In the genomic region with DNA sequence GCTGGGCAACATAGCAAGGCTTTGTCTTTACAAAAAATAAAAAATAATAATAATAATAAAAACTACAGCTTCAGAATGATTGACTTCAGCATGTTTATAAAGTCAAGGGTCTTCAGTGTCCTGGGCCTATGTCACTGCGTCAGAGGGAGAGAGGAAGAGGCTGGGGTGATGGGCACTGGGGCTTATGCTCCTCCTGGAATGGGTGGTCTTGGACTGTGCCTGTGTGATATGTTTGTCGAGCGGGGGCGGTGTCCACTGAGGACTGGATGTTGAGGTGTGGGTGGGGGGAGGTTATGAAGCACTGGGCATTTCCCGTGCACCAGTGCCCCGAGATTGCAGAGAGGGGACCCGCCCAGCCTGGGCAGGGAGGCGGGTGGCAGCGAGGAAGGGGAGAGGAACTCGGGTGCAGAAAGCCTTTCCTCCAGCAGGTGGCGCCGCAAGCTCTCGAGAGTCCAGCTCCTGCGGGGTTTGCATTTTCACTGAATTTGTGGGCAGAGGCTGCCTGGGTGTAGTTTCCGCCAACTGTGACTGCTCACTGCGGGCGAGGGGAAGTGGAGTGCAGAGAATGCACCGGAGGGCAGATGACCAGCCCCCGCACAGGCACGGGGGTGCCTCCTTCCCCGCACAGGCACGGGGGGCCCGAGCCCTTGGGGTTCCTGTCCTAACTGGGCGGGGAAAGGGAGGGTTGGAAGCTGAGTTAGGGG, we compare ENCODE assay signal across 8 cellular contexts.
A peak's percentile ranks its signal among the peaks of the same experiment; 100 is the strongest.
DNase-seq lines count a peak whose midpoint lies in the region; ATAC-seq and TF ChIP-seq lines count a peak whose summit lies in the region.

No MANE protein-coding gene starts in this region.

- peak overlapping the region; percentile 90 for H3K27ac Mint-ChIP-seq in CD8-positive, alpha-beta T cell
- H3K27ac Mint-ChIP-seq in activated CD8-positive, alpha-beta T cell treated with anti-CD3 and anti-CD28 coated beads for 36 hours, result peak overlapping the region; percentile 90

- H3K4me3 Mint-ChIP-seq in CD8-positive, alpha-beta T cell, result peak overlapping the region; percentile 79
- peak overlapping the region; percentile 54 for H3K4me3 Mint-ChIP-seq in activated CD8-positive, alpha-beta T cell treated with anti-CD3 and anti-CD28 coated beads for 36 hours

- H2BK15ac ChIP-seq in mesendoderm (replicated peaks; ENCODE audit: low read depth), result no peak overlapping the region

- H3K9me3 Mint-ChIP-seq in CD8-positive, alpha-beta T cell, result no peaks in the 10 kb centered on the region
- H3K9me3 Mint-ChIP-seq in activated CD8-positive, alpha-beta T cell treated with anti-CD3 and anti-CD28 coated beads for 36 hours, result peaks cover 10% of the 10 kb centered on the region

- peak; percentile 79 for ATAC-seq in CD8-positive, alpha-beta T cell
- ATAC-seq in GM19438 (IDR thresholded peaks at IDR 0.05; ENCODE audit: low read depth, unreplicated experiment), result peak; percentile 61
- ATAC-seq in activated CD8-positive, alpha-beta T cell treated with anti-CD3 and anti-CD28 coated beads for 36 hours, result peak; percentile 88

- no peaks in the 10 kb centered on the region for H3K27me3 Mint-ChIP-seq in CD8-positive, alpha-beta T cell (ENCODE audit: low read depth)
- no peaks in the 10 kb centered on the region for H3K27me3 Mint-ChIP-seq in activated CD8-positive, alpha-beta T cell treated with anti-CD3 and anti-CD28 coated beads for 36 hours

- H3K27me3 ChIP-seq in CD8-positive, alpha-beta T cell (ENCODE audit: insufficient read depth, low read length), result no peaks in the 10 kb centered on the region
- H3K27me3 ChIP-seq in HL-60 (ENCODE audit: insufficient read depth, poor library complexity, severe bottlenecking) (no peaks in the 10 kb centered on the region), mesendoderm (ENCODE audit: insufficient read depth, low read length, poor library complexity) (no peaks in the 10 kb centered on the region)
- no peaks in the 10 kb centered on the region for H3K27me3 ChIP-seq in effector memory CD4-positive, alpha-beta T cell (replicated peaks; ENCODE audit: control insufficient read depth, insufficient read depth, low read length, poor library complexity, severe bottlenecking)

- no peaks in the 10 kb centered on the region for H3K36me3 Mint-ChIP-seq in CD8-positive, alpha-beta T cell
- peaks cover 8% of the 10 kb centered on the region for H3K36me3 Mint-ChIP-seq in activated CD8-positive, alpha-beta T cell treated with anti-CD3 and anti-CD28 coated beads for 36 hours (ENCODE audit: low read depth)

- H3K18ac ChIP-seq in mesendoderm (ENCODE audit: low read length), result peak overlapping the region; percentile 72

- no peaks in the 10 kb centered on the region for H3K36me3 ChIP-seq in CD8-positive, alpha-beta T cell (ENCODE audit: insufficient read depth, low read length)
- no peaks in the 10 kb centered on the region for H3K36me3 ChIP-seq in effector memory CD4-positive, alpha-beta T cell (ENCODE audit: control insufficient read depth, insufficient read depth, low read length)
- H3K36me3 ChIP-seq in mesendoderm (ENCODE audit: control insufficient read depth, insufficient read depth, low read length), result no peaks in the 10 kb centered on the region

- peaks cover 42% of the 10 kb centered on the region for H3K4me1 ChIP-seq in CD8-positive, alpha-beta T cell (ENCODE audit: insufficient read depth, low read length)
- H3K4me1 ChIP-seq in effector memory CD4-positive, alpha-beta T cell (ENCODE audit: control insufficient read depth, insufficient read depth, low read length, poor library complexity, severe bottlenecking), result peaks cover 35% of the 10 kb centered on the region
- H3K4me1 ChIP-seq in mesendoderm (ENCODE audit: control insufficient read depth, low read depth, low read length), result no peaks in the 10 kb centered on the region

- peak overlapping the region; percentile 56 for H3K27ac ChIP-seq in CD8-positive, alpha-beta T cell (ENCODE audit: low read depth, low read length)
- H3K27ac ChIP-seq in HL-60 (replicated peaks) (peak overlapping the region; percentile 25; the same call in 1 of the 2 replicates), mesendoderm (ENCODE audit: low read depth, low read length) (no peak overlapping the region)
- peak overlapping the region; percentile 76 for H3K27ac ChIP-seq in effector memory CD4-positive, alpha-beta T cell (ENCODE audit: insufficient read depth, low read length, poor library complexity, severe bottlenecking)

- H2BK120ac ChIP-seq in mesendoderm (ENCODE audit: low read depth, low read length), result no peak overlapping the region

- no peaks in the 10 kb centered on the region for H3K79me2 ChIP-seq in mesendoderm (ENCODE audit: control insufficient read depth, insufficient read depth, low read length)

- intact Hi-C loops in CD8-positive, alpha-beta T cell (cut with DNase I, micrococcal nuclease), result loop anchor here (1.0 to 5.0 kb wide), 7 partner anchors 43 to 626 kb away; partner anchors contain the start of gene TNRC6C (in 1 of the 2)
- intact Hi-C loops in activated CD8-positive, alpha-beta T cell treated with anti-CD3 and anti-CD28 coated beads for 36 hours (cut with micrococcal nuclease), result loop anchor here (5.0 kb wide), 3 partner anchors 46 to 131 kb away; no protein-coding TSS in a partner anchor

- DNase-seq in CD8-positive, alpha-beta T cell, result peak; percentile 90 to 99 (median 97)
- DNase-seq in HL-60 (ENCODE audit: low read depth in 1 of 2, low spot score in 1 of 2) (peak; percentile 81 to 94), NCI-H82 treated with DMSO at 0.1 percent for 48 hours (lab: John Stamatoyannopoulos, UW; ENCODE audit: unreplicated experiment) (peak; percentile 13), mesendoderm (peak; percentile 87)
- DNase-seq in activated CD8-positive, alpha-beta T cell treated with anti-CD3 and anti-CD28 coated beads for 36 hours, result peak; percentile 98
- peak; percentile 87 to 90 (median 90) for DNase-seq in effector memory CD4-positive, alpha-beta T cell
- DNase-seq in stimulated activated CD8-positive, alpha-beta memory T cell treated with anti-CD3 and anti-CD28 coated beads, Interleukin-15, amount 100 ng/mL, for 4 hours (ENCODE audit: low read depth in 2 of 2), result peak; percentile 79 to 90

- peak overlapping the region; percentile 45 for H2AK5ac ChIP-seq in mesendoderm (ENCODE audit: low read length)

- POLR2A ChIA-PET in CD8-positive, alpha-beta T cell (lab: Charles Lee), result interaction anchor here (0.7 to 3.3 kb wide), 28 partner anchors 10 to 797 kb away, joined by 3 to 37 read pairs (median 8); partner anchors contain the start of gene TMC6
- POLR2A ChIA-PET in activated CD8-positive, alpha-beta T cell treated with anti-CD3 and anti-CD28 coated beads for 36 hours (lab: Charles Lee), result interaction anchor here (0.6 to 2.4 kb wide), 12 partner anchors 9 to 105 kb away, joined by 3 to 8 read pairs (median 4); no protein-coding TSS in a partner anchor

- H3K4me1 Mint-ChIP-seq in CD8-positive, alpha-beta T cell (ENCODE audit: low read depth), result peaks cover 47% of the 10 kb centered on the region
- H3K4me1 Mint-ChIP-seq in activated CD8-positive, alpha-beta T cell treated with anti-CD3 and anti-CD28 coated beads for 36 hours (ENCODE audit: low read depth), result peaks cover 46% of the 10 kb centered on the region

- no CpG with 5 or more reads among the region's 24 CpGs for WGBS in mesendoderm (ENCODE audit: extremely low coverage, insufficient coverage, low lambda C conversion rate)

- no peak overlapping the region for H4K5ac ChIP-seq in mesendoderm (ENCODE audit: low read length)

- H3K79me1 ChIP-seq in mesendoderm (ENCODE audit: low read length), result no peaks in the 10 kb centered on the region

- H2BK5ac ChIP-seq in mesendoderm (ENCODE audit: low read length), result no peak overlapping the region

- CTCF ChIA-PET in CD8-positive, alpha-beta T cell (lab: Charles Lee), result interaction anchor here (1.0 to 6.0 kb wide), 29 partner anchors 9 to 170 kb away, joined by 3 to 74 read pairs (median 7); no protein-coding TSS in a partner anchor
- CTCF ChIA-PET in activated CD8-positive, alpha-beta T cell treated with anti-CD3 and anti-CD28 coated beads for 36 hours (lab: Charles Lee), result interaction anchor here (0.7 to 4.9 kb wide), 27 partner anchors 9 to 598 kb away, joined by 3 to 32 read pairs (median 6); no protein-coding TSS in a partner anchor

- TF ChIP-seq CTCF in CD8-positive, alpha-beta T cell (IDR thresholded peaks at IDR 0.05), result peak; percentile 87
- peak; percentile 69 for TF ChIP-seq CTCF in HL-60 (IDR thresholded peaks at IDR 0.05; ENCODE audit: insufficient read depth, low read length)
- peak; percentile 98 for TF ChIP-seq CTCF in activated CD8-positive, alpha-beta T cell treated with anti-CD3 and anti-CD28 coated beads for 36 hours (IDR thresholded peaks at IDR 0.05)

- no peak overlapping the region for H4K8ac ChIP-seq in mesendoderm (ENCODE audit: low read depth, low read length)

- no peak overlapping the region for H3K23ac ChIP-seq in mesendoderm (ENCODE audit: low read length)

- peak overlapping the region; percentile 86 for H3K56ac ChIP-seq in mesendoderm (ENCODE audit: low read length)

- H3K4ac ChIP-seq in mesendoderm (ENCODE audit: low read depth, low read length), result no peak overlapping the region

- H3K9me3 ChIP-seq in CD8-positive, alpha-beta T cell (ENCODE audit: low read length), result no peaks in the 10 kb centered on the region
- H3K9me3 ChIP-seq in effector memory CD4-positive, alpha-beta T cell (ENCODE audit: control insufficient read depth, low read length), result no peaks in the 10 kb centered on the region

- peak overlapping the region; percentile 42 for H3K4me3 ChIP-seq in CD8-positive, alpha-beta T cell (ENCODE audit: low read depth, low read length)
- H3K4me3 ChIP-seq in HL-60 (replicated peaks; ENCODE audit: insufficient read depth, low read length) (peak overlapping the region; percentile 6; the same call in 1 of the 2 replicates), mesendoderm (ENCODE audit: low read length) (no peak overlapping the region)
- H3K4me3 ChIP-seq in effector memory CD4-positive, alpha-beta T cell (ENCODE audit: insufficient read depth, low read depth, low read length, poor library complexity, severe bottlenecking), result peak overlapping the region; percentile 27

- peak overlapping the region; percentile 44 for H3K4me2 ChIP-seq in mesendoderm (ENCODE audit: low read length)

- peak overlapping the region; percentile 60 for H3K9ac ChIP-seq in mesendoderm (ENCODE audit: low read length)

Comparison
In these comparisons a context has a peak if more than half of its experiments do, and no peak if none do; other contexts are left out.
1. DNase-seq: peak in every context shown above with its lines; median percentile 98 in activated CD8-positive, alpha-beta T cell treated with anti-CD3 and anti-CD28 coated beads for 36 hours; 97 in CD8-positive, alpha-beta T cell; 90 in effector memory CD4-positive, alpha-beta T cell; 88 in HL-60; 87 in mesendoderm; 84 in stimulated activated CD8-positive, alpha-beta memory T cell treated with anti-CD3 and anti-CD28 coated beads, Interleukin-15, amount 100 ng/mL, for 4 hours; 13 in NCI-H82 treated with DMSO at 0.1 percent for 48 hours.